Comparison of ENCODE assay signal across 1 cellular context in the genomic region with DNA sequence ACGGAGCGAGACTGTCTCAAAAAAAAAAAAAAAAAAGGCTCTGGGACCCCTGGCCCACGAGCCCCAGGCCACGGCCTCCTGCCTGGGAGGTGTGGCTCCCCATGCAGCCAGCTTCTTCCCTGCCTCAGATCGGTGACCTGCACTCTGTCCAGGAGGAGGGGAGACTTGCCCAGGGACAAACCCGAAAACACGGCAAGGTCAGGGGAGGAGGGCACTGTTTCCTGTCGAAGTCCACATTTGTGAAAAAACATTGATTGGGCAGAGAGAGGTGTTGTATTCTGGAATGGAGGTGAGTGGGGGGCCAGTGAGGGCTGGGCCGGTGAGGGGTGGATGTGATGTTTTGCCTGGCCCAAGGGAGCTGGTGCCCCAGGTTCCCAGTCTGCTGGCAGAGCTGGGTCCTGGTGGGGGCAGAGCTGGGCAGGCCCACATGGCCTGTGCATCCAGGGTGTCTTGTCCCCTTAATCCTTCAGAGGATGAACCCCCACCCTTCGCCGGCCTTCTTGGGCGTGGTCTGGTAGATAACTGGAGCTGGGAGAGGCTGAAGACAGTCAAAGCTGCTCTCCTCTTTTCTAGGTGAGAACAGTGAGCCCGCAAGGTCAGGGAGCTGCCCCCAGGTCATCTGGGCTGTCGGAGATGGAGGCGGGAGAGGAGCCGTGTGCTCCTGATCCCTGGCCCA.
TF ChIP-seq lines count a peak whose summit lies in the region.

No MANE protein-coding gene starts in this region.

TF ChIP-seq in HepG2, 621 proteins besides CTCF, POLR2A, EP300 and RAD21 (continued from another document and continues in another):
- no peak for TF ChIP-seq SP4 (CRISPR knock-in tag; IDR thresholded peaks at IDR 0.05)
- no peak for TF ChIP-seq SOX13 (IDR thresholded peaks at IDR 0.05)
- TF ChIP-seq SOX13 (CRISPR knock-in tag; conservative IDR thresholded peaks at IDR 0.05 in 1 of 2, IDR thresholded peaks at IDR 0.05 in 1 of 2): 0 out of 4 replicates have a peak, but pooled peaks of 1 of the 2 experiments have one; percentile 9
- no peak for TF ChIP-seq KLF11 (CRISPR knock-in tag; IDR thresholded peaks at IDR 0.05)
- TF ChIP-seq, protein P1, sequence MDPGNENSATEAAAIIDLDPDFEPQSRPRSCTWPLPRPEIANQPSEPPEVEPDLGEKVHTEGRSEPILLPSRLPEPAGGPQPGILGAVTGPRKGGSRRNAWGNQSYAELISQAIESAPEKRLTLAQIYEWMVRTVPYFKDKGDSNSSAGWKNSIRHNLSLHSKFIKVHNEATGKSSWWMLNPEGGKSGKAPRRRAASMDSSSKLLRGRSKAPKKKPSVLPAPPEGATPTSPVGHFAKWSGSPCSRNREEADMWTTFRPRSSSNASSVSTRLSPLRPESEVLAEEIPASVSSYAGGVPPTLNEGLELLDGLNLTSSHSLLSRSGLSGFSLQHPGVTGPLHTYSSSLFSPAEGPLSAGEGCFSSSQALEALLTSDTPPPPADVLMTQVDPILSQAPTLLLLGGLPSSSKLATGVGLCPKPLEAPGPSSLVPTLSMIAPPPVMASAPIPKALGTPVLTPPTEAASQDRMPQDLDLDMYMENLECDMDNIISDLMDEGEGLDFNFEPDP (CRISPR knock-in tag; conservative IDR thresholded peaks at IDR 0.05): no peak
- TF ChIP-seq ZNF441 (CRISPR knock-in tag; IDR thresholded peaks at IDR 0.05; ENCODE audit: borderline replicate concordance): no peak
- TF ChIP-seq MTA1 (CRISPR knock-in tag; IDR thresholded peaks at IDR 0.05; ENCODE audit: borderline replicate concordance): peak; percentile 60
- TF ChIP-seq, protein P2, sequence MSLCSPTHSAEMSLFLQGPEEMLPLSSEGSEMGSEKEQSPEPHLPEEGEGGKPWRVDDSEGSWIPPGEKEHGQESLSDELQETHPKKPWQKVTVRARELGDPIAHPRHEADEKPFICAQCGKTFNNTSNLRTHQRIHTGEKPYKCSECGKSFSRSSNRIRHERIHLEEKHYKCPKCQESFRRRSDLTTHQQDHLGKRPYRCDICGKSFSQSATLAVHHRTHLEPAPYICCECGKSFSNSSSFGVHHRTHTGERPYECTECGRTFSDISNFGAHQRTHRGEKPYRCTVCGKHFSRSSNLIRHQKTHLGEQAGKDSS (CRISPR knock-in tag; IDR thresholded peaks at IDR 0.05; ENCODE audit: borderline replicate concordance, low read depth): no peak
- TF ChIP-seq CREM (IDR thresholded peaks at IDR 0.05): no peak
- no peak for TF ChIP-seq CREM (CRISPR knock-in tag; IDR thresholded peaks at IDR 0.05)
- TF ChIP-seq, protein P3, sequence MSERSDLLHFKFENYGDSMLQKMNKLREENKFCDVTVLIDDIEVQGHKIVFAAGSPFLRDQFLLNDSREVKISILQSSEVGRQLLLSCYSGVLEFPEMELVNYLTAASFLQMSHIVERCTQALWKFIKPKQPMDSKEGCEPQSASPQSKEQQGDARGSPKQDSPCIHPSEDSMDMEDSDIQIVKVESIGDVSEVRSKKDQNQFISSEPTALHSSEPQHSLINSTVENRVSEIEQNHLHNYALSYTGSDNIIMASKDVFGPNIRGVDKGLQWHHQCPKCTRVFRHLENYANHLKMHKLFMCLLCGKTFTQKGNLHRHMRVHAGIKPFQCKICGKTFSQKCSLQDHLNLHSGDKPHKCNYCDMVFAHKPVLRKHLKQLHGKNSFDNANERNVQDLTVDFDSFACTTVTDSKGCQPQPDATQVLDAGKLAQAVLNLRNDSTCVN (CRISPR knock-in tag; IDR thresholded peaks at IDR 0.05; ENCODE audit: borderline replicate concordance): no peak
- TF ChIP-seq, protein P4, sequence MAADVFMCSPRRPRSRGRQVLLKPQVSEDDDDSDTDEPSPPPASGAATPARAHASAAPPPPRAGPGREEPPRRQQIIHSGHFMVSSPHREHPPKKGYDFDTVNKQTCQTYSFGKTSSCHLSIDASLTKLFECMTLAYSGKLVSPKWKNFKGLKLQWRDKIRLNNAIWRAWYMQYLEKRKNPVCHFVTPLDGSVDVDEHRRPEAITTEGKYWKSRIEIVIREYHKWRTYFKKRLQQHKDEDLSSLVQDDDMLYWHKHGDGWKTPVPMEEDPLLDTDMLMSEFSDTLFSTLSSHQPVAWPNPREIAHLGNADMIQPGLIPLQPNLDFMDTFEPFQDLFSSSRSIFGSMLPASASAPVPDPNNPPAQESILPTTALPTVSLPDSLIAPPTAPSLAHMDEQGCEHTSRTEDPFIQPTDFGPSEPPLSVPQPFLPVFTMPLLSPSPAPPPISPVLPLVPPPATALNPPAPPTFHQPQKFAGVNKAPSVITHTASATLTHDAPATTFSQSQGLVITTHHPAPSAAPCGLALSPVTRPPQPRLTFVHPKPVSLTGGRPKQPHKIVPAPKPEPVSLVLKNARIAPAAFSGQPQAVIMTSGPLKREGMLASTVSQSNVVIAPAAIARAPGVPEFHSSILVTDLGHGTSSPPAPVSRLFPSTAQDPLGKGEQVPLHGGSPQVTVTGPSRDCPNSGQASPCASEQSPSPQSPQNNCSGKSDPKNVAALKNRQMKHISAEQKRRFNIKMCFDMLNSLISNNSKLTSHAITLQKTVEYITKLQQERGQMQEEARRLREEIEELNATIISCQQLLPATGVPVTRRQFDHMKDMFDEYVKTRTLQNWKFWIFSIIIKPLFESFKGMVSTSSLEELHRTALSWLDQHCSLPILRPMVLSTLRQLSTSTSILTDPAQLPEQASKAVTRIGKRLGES (CRISPR knock-in tag; IDR thresholded peaks at IDR 0.05; ENCODE audit: borderline replicate concordance): no peak
- no peak for TF ChIP-seq FOXJ3 (CRISPR knock-in tag; IDR thresholded peaks at IDR 0.05; ENCODE audit: borderline replicate concordance)
- TF ChIP-seq BRCA1 (CRISPR knock-in tag; IDR thresholded peaks at IDR 0.05): no peak
- no peak; the same call in 1 of the 2 replicates for TF ChIP-seq RXRA (CRISPR knock-in tag; IDR thresholded peaks at IDR 0.05)
- TF ChIP-seq, protein P5, sequence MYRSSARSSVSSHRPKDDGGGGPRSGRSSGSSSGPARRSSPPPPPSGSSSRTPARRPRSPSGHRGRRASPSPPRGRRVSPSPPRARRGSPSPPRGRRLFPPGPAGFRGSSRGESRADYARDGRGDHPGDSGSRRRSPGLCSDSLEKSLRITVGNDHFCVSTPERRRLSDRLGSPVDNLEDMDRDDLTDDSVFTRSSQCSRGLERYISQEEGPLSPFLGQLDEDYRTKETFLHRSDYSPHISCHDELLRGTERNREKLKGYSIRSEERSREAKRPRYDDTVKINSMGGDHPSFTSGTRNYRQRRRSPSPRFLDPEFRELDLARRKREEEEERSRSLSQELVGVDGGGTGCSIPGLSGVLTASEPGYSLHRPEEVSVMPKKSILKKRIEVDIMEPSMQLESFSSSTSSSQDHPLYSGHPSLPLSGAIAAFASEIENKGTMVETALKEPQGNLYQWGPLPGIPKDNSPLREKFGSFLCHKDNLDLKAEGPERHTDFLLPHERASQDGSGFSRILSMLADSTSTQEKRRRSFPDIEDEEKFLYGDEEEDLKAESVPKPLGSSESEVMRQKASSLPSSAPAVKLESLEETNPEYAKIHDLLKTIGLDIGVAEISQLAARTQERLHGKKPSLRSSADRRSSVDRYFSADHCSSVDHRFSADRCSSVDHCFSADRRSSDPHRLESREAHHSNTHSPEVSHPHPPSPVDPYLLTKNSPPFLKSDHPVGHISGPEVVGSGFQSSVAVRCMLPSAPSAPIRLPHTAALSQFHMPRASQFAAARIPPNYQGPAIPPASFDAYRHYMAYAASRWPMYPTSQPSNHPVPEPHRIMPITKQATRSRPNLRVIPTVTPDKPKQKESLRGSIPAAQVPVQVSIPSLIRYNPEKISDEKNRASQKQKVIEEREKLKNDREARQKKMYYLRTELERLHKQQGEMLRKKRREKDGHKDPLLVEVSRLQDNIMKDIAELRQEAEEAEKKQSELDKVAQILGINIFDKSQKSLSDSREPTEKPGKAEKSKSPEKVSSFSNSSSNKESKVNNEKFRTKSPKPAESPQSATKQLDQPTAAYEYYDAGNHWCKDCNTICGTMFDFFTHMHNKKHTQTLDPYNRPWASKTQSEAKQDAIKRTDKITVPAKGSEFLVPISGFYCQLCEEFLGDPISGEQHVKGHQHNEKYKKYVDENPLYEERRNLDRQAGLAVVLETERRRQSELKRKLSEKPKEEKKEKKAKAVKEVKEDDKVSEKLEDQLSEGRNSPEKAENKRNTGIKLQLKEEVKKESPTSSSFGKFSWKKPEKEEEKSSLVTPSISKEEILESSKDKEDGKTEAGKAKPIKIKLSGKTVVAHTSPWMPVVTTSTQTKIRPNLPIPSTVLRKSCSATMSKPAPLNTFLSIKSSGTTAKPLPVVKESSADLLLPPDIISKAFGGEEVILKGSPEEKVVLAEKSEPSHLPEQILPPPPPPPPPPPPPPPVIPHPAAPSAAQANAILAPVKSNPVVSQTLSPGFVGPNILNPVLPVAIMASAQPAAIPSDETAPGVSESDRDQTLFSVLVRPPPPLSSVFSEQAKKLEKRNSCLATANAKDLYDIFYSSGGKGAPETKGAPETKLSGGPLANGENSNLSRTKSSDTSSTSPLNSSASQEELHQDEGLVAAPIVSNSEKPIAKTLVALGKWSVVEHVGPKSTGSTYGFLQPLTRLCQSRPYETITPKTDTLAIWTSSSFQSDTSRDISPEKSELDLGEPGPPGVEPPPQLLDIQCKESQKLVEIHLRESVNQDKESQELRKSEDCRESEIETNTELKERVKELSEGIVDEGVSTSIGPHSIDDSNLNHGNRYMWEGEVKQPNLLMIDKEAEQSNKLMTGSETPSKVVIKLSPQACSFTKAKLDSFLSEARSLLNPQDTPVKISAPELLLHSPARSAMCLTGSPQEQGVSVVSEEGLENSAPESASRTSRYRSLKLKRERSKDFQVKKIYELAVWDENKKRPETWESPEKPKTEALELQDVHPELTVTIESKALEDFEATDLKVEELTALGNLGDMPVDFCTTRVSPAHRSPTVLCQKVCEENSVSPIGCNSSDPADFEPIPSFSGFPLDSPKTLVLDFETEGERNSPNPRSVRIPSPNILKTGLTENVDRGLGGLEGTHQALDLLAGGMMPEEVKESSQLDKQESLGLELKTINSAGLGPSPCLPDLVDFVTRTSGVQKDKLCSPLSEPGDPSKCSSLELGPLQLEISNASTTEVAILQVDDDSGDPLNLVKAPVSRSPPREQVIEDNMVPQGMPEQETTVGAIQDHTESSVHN (CRISPR knock-in tag; IDR thresholded peaks at IDR 0.05): no peak
- TF ChIP-seq KLF12 (CRISPR knock-in tag; IDR thresholded peaks at IDR 0.05; ENCODE audit: borderline replicate concordance): peak; percentile 73; the same call in 1 of the 2 replicates
- no peak for TF ChIP-seq FOXK1 (CRISPR knock-in tag; IDR thresholded peaks at IDR 0.05; ENCODE audit: borderline replicate concordance, low read depth)
- no peak for TF ChIP-seq CENPX (CRISPR knock-in tag; IDR thresholded peaks at IDR 0.05)
- TF ChIP-seq NFYB (CRISPR knock-in tag; IDR thresholded peaks at IDR 0.05): no peak
- TF ChIP-seq, protein P6, sequence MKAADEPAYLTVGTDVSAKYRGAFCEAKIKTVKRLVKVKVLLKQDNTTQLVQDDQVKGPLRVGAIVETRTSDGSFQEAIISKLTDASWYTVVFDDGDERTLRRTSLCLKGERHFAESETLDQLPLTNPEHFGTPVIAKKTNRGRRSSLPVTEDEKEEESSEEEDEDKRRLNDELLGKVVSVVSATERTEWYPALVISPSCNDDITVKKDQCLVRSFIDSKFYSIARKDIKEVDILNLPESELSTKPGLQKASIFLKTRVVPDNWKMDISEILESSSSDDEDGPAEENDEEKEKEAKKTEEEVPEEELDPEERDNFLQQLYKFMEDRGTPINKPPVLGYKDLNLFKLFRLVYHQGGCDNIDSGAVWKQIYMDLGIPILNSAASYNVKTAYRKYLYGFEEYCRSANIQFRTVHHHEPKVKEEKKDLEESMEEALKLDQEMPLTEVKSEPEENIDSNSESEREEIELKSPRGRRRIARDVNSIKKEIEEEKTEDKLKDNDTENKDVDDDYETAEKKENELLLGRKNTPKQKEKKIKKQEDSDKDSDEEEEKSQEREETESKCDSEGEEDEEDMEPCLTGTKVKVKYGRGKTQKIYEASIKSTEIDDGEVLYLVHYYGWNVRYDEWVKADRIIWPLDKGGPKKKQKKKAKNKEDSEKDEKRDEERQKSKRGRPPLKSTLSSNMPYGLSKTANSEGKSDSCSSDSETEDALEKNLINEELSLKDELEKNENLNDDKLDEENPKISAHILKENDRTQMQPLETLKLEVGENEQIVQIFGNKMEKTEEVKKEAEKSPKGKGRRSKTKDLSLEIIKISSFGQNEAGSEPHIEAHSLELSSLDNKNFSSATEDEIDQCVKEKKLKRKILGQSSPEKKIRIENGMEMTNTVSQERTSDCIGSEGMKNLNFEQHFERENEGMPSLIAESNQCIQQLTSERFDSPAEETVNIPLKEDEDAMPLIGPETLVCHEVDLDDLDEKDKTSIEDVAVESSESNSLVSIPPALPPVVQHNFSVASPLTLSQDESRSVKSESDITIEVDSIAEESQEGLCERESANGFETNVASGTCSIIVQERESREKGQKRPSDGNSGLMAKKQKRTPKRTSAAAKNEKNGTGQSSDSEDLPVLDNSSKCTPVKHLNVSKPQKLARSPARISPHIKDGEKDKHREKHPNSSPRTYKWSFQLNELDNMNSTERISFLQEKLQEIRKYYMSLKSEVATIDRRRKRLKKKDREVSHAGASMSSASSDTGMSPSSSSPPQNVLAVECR (CRISPR knock-in tag; IDR thresholded peaks at IDR 0.05; ENCODE audit: borderline replicate concordance): no peak; the same call in 1 of the 2 replicates
- no peak for TF ChIP-seq CENPT (CRISPR knock-in tag; IDR thresholded peaks at IDR 0.05; ENCODE audit: low read depth)
- no peak for TF ChIP-seq ZNF253 (CRISPR knock-in tag; IDR thresholded peaks at IDR 0.05; ENCODE audit: borderline replicate concordance)
- TF ChIP-seq, protein P7, sequence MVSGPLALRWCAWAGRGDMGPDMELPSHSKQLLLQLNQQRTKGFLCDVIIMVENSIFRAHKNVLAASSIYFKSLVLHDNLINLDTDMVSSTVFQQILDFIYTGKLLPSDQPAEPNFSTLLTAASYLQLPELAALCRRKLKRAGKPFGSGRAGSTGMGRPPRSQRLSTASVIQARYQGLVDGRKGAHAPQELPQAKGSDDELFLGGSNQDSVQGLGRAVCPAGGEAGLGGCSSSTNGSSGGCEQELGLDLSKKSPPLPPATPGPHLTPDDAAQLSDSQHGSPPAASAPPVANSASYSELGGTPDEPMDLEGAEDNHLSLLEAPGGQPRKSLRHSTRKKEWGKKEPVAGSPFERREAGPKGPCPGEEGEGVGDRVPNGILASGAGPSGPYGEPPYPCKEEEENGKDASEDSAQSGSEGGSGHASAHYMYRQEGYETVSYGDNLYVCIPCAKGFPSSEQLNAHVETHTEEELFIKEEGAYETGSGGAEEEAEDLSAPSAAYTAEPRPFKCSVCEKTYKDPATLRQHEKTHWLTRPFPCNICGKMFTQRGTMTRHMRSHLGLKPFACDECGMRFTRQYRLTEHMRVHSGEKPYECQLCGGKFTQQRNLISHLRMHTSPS (CRISPR knock-in tag; IDR thresholded peaks at IDR 0.05; ENCODE audit: low read depth): no peak
- TF ChIP-seq STAG1 (CRISPR knock-in tag; IDR thresholded peaks at IDR 0.05): 0 out of 2 replicates have a peak, but pooled peaks have one; percentile 17
- TF ChIP-seq ZNF136 (CRISPR knock-in tag; IDR thresholded peaks at IDR 0.05; ENCODE audit: low read depth): no peak
- TF ChIP-seq, protein P8, sequence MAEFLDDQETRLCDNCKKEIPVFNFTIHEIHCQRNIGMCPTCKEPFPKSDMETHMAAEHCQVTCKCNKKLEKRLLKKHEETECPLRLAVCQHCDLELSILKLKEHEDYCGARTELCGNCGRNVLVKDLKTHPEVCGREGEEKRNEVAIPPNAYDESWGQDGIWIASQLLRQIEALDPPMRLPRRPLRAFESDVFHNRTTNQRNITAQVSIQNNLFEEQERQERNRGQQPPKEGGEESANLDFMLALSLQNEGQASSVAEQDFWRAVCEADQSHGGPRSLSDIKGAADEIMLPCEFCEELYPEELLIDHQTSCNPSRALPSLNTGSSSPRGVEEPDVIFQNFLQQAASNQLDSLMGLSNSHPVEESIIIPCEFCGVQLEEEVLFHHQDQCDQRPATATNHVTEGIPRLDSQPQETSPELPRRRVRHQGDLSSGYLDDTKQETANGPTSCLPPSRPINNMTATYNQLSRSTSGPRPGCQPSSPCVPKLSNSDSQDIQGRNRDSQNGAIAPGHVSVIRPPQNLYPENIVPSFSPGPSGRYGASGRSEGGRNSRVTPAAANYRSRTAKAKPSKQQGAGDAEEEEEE (CRISPR knock-in tag; IDR thresholded peaks at IDR 0.05; ENCODE audit: borderline replicate concordance): no peak
- TF ChIP-seq ZNF850 (CRISPR knock-in tag; conservative IDR thresholded peaks at IDR 0.05): no peak
- no peak for TF ChIP-seq GATAD1 (CRISPR knock-in tag; IDR thresholded peaks at IDR 0.05)
